In genomic region chr11:93169950-93170561, GRCh38 we compare ENCODE assay signal across 9 cellular contexts. TPM values are rescaled to one million over a fixed set of nuclear protein-coding genes. Genes with fewer than 3 reads are reported as not detected.
DNase-seq lines count a peak whose midpoint lies in the region; ATAC-seq, FAIRE-seq and TF ChIP-seq lines count a peak whose summit lies in the region.
"Had no signal": no experiment of that assay in that cellular context is flagged by ENCODE, and none has a peak within 500 bp of the region (broad histone marks: within the 10 kb centered on the region; RNA-seq: fewer than 3 reads in every experiment).

No MANE protein-coding gene starts in this region.

- DNase-seq in D721Med (ENCODE audit: insufficient read length, low spot score) (no peak), HPDE6-E6E7 (ENCODE audit: extremely low spot score) (peak; percentile 3), astrocyte of the cerebellum (ENCODE audit: low read depth) (peak; percentile 35), lung microvascular endothelial cell (ENCODE audit: low read depth in 2 of 2) (peak; percentile 48 to 57), gastrocnemius medialis (no peak), SHP77 treated with DMSO at 0.1 percent for 48 hours (lab: John Stamatoyannopoulos, UW) (no peak)
- no peak for DNase-seq in activated CD4-positive, CD25-positive, alpha-beta regulatory T cell treated with anti-CD3 and anti-CD28 coated beads, Interleukin-2, amount 50 U/mL, for 72 hours
- no peak for DNase-seq in activated naive CD8-positive, alpha-beta T cell treated with anti-CD3 and anti-CD28 coated beads for 36 hours
- DNase-seq: activated gamma-delta T cell had no signal

- H3K36me3 Mint-ChIP-seq in activated naive CD8-positive, alpha-beta T cell treated with anti-CD3 and anti-CD28 coated beads for 36 hours, result peaks cover 4% of the 10 kb centered on the region

- H3K27ac Mint-ChIP-seq in activated naive CD8-positive, alpha-beta T cell treated with anti-CD3 and anti-CD28 coated beads for 36 hours, result no peak overlapping the region

- no peak overlapping the region for H3K27ac ChIP-seq in gastrocnemius medialis

- no peak for TF ChIP-seq POLR2A in gastrocnemius medialis (IDR thresholded peaks at IDR 0.05)

- ATAC-seq in gastrocnemius medialis, result no peak

- no peaks in the 10 kb centered on the region for H3K9me3 ChIP-seq in gastrocnemius medialis

- FAIRE-seq in D721Med (lab: Jason Lieb, UNC), result no peak

- no peaks in the 10 kb centered on the region for H3K36me3 ChIP-seq in gastrocnemius medialis

- no peaks in the 10 kb centered on the region for H3K27me3 ChIP-seq in gastrocnemius medialis

- H3K4me3 Mint-ChIP-seq in activated naive CD8-positive, alpha-beta T cell treated with anti-CD3 and anti-CD28 coated beads for 36 hours, result no peak overlapping the region

- peak; percentile 39 for TF ChIP-seq CTCF in D721Med (IDR thresholded peaks at IDR 0.05; ENCODE audit: insufficient read depth, missing control alignments)
- TF ChIP-seq CTCF in astrocyte of the cerebellum (IDR thresholded peaks at IDR 0.05; ENCODE audit: low read depth, low read length, missing control alignments), result peak; percentile 58
- TF ChIP-seq CTCF in gastrocnemius medialis (IDR thresholded peaks at IDR 0.05 in 4 of 5, conservative IDR thresholded peaks at IDR 0.05 in 1 of 5), result peak in 1 of 5 experiments; percentile 15

- no peaks in the 10 kb centered on the region for H3K4me1 ChIP-seq in gastrocnemius medialis

- H3K4me3 ChIP-seq in astrocyte of the cerebellum (ENCODE audit: low read depth, low read length) (no peak overlapping the region), gastrocnemius medialis (no peak overlapping the region)

- no peaks in the 10 kb centered on the region for H3K9me3 Mint-ChIP-seq in activated naive CD8-positive, alpha-beta T cell treated with anti-CD3 and anti-CD28 coated beads for 36 hours

- intact Hi-C loops in gastrocnemius medialis (cut with DNase I; ENCODE audit: low total_unique reads), result no loop called here

- peaks cover 9% of the 10 kb centered on the region for H3K4me1 Mint-ChIP-seq in activated naive CD8-positive, alpha-beta T cell treated with anti-CD3 and anti-CD28 coated beads for 36 hours

- in situ Hi-C loops in astrocyte of the cerebellum (cut with HindIII; ENCODE audit: low sequenced_read_pairs), result no loop called here
- in situ Hi-C loops in gastrocnemius medialis (cut with MboI; ENCODE audit: low sequenced_read_pairs in 4 of 4), result no loop called here

- no peaks in the 10 kb centered on the region for H3K27me3 Mint-ChIP-seq in activated naive CD8-positive, alpha-beta T cell treated with anti-CD3 and anti-CD28 coated beads for 36 hours

RNA-seq across cellular contexts. Expression of gene SLC36A4, which starts 27.7 kb away (rescaled TPM):
- total RNA-seq in lung microvascular endothelial cell (3.7 and 3.8 TPM in 2 replicates), gastrocnemius medialis (1 to 10 TPM; 1.5 to 3.4 (median 2.4) TPM)
- 10 to 100 TPM; 15.2 to 15.3 TPM for total RNA-seq in activated naive CD8-positive, alpha-beta T cell treated with anti-CD3 and anti-CD28 coated beads for 36 hours

Comparison
In these comparisons a context has a peak if more than half of its experiments do, and no peak if none do; other contexts are left out.
1. DNase-seq: peak in HPDE6-E6E7 (single experiment), astrocyte of the cerebellum (single experiment) and lung microvascular endothelial cell (2 of 2); none in D721Med (single experiment), gastrocnemius medialis (0 of 2), activated CD4-positive, CD25-positive, alpha-beta regulatory T cell treated with anti-CD3 and anti-CD28 coated beads, Interleukin-2, amount 50 U/mL, for 72 hours (single experiment), SHP77 treated with DMSO at 0.1 percent for 48 hours (single experiment) and activated naive CD8-positive, alpha-beta T cell treated with anti-CD3 and anti-CD28 coated beads for 36 hours (single experiment).